In genomic region chr4:159400782-159401712, GRCh38 we compare ENCODE assay signal across 12 cellular contexts.
DNase-seq lines count a peak whose midpoint lies in the region; ATAC-seq and TF ChIP-seq lines count a peak whose summit lies in the region.
"Had no signal": no experiment of that assay in that cellular context is flagged by ENCODE, and none has a peak within 500 bp of the region (broad histone marks: within the 10 kb centered on the region; RNA-seq: fewer than 3 reads in every experiment).

No MANE protein-coding gene starts in this region.

- H3K79me2 ChIP-seq in parathyroid adenoma = no peaks in the 10 kb centered on the region

- H3K9me3 ChIP-seq in parathyroid adenoma (ENCODE audit: control insufficient read depth, low read length) = no peaks in the 10 kb centered on the region

- H3K9ac ChIP-seq in parathyroid adenoma = no peak overlapping the region

- peak; percentile 55 for DNase-seq in GM04504 (ENCODE audit: low read depth)
- DNase-seq in OCI-M1 (lab: John Stamatoyannopoulos, UW) = peak; percentile 24
- peak; percentile 87 for DNase-seq in fibroblast of mammary gland (ENCODE audit: low read depth)
- DNase-seq in NCI-H1092 treated with DMSO at 0.1 percent for 48 hours (lab: John Stamatoyannopoulos, UW) = no peak
- DNase-seq in C1 segment of cervical spinal cord (lab: John Stamatoyannopoulos, UW) = no peak
- DNase-seq in HuH-7 (ENCODE audit: low spot score) = no peak
- DNase-seq: activated CD8-positive, alpha-beta memory T cell treated with anti-CD3 and anti-CD28 coated beads for 24 hours; DMS79 treated with DMSO at 0.1 percent for 48 hours; NCI-H1930 had no signal

- H3K27me3 ChIP-seq in parathyroid adenoma (ENCODE audit: control insufficient read depth, insufficient read depth, low read length) = no peaks in the 10 kb centered on the region

- no peak overlapping the region for H3K4me2 ChIP-seq in parathyroid adenoma (ENCODE audit: low read length)

- peak overlapping the region; percentile 15 for H3K27ac ChIP-seq in parathyroid adenoma
- H3K27ac ChIP-seq: SK-N-MC had no signal

- TF ChIP-seq CTCF in fibroblast of mammary gland (conservative IDR thresholded peaks at IDR 0.05; ENCODE audit: control insufficient read depth, insufficient read depth, low read depth, low read length) = no peak
- no peak for TF ChIP-seq CTCF in parathyroid adenoma (IDR thresholded peaks at IDR 0.05)

- no peak overlapping the region for H2AFZ ChIP-seq in parathyroid adenoma

- H3K36me3 ChIP-seq in parathyroid adenoma (ENCODE audit: control insufficient read depth, insufficient read depth, low read length) = no peaks in the 10 kb centered on the region

- H3K4me1 ChIP-seq in parathyroid adenoma = no peaks in the 10 kb centered on the region

- no peak for ATAC-seq in GM18498 (IDR thresholded peaks at IDR 0.05; ENCODE audit: unreplicated experiment)

- H3K4me3 ChIP-seq in fibroblast of mammary gland (ENCODE audit: control insufficient read depth, low read depth, low read length) = peak overlapping the region; percentile 15
- no peak overlapping the region for H3K4me3 ChIP-seq in parathyroid adenoma (ENCODE audit: low read depth, low read length)
- H3K4me3 ChIP-seq: SK-N-MC had no signal

Comparison
In these comparisons a context has a peak if more than half of its experiments do, and no peak if none do; other contexts are left out.
1. DNase-seq: peak in GM04504 (single experiment), OCI-M1 (single experiment) and fibroblast of mammary gland (single experiment); none in NCI-H1092 treated with DMSO at 0.1 percent for 48 hours (single experiment), C1 segment of cervical spinal cord (0 of 14) and HuH-7 (single experiment).